In genomic region chr5:73631500-73631899, GRCh38 we compare ENCODE assay signal across 22 cellular contexts. TPM values are rescaled to one million over a fixed set of nuclear protein-coding genes. Genes with fewer than 3 reads are reported as not detected.
"Had no signal": no experiment of that assay in that cellular context is flagged by ENCODE, and none has a peak within 500 bp of the region (broad histone marks: within the 10 kb centered on the region; RNA-seq: fewer than 3 reads in every experiment).

No MANE protein-coding gene starts in this region.

- H3K9me3 ChIP-seq: colonic mucosa, lower lobe of right lung, psoas muscle, suprapubic skin, tibial artery had no signal

- ATAC-seq: activated CD4-positive, alpha-beta T cell treated with anti-CD3 and anti-CD28 coated beads for 36 hours; activated CD8-positive, alpha-beta memory T cell treated with anti-CD3 and anti-CD28 coated beads, Interleukin-2, amount 10 ng/mL, durations not matched to agents 7 days and 5 days; activated CD8-positive, alpha-beta T cell treated with anti-CD3 and anti-CD28 coated beads, Interleukin-2, amount 10 ng/mL, durations not matched to agents 7 days and 5 days; activated naive CD4-positive, alpha-beta T cell treated with anti-CD3 and anti-CD28 coated beads, Interleukin-2, amount 50 U/mL, for 72 hours; left lobe of liver; lower lobe of right lung; naive thymus-derived CD8-positive, alpha-beta T cell; psoas muscle had no signal

- DNase-seq: activated B cell treated with CpG ODN at 0.5 μM for 24 hours; activated CD4-positive, alpha-beta T cell treated with anti-CD3 and anti-CD28 coated beads for 36 hours; activated CD8-positive, alpha-beta memory T cell treated with anti-CD3 and anti-CD28 coated beads, Interleukin-2, amount 10 ng/mL, durations not matched to agents 7 days and 5 days; activated CD8-positive, alpha-beta T cell treated with anti-CD3 and anti-CD28 coated beads, Interleukin-2, amount 10 ng/mL, durations not matched to agents 7 days and 5 days; activated naive CD4-positive, alpha-beta T cell; activated T-cell treated with anti-CD3 and anti-CD28 coated beads, Interleukin-2, amount 50 U/mL, for 48 hours; colonic mucosa; effector CD8-positive, alpha-beta T cell; kidney glomerular epithelial cell; lower lobe of right lung; mesenchymal stem cell; naive thymus-derived CD8-positive, alpha-beta T cell; nucleus accumbens; psoas muscle; stimulated activated CD4-positive, alpha-beta T cell treated with anti-CD3 and anti-CD28 coated beads, Interleukin-15, amount 100 ng/mL, for 24 hours; stimulated activated CD4-positive, alpha-beta T cell treated with anti-CD3 and anti-CD28 coated beads, Interleukin-2, amount 100 ng/mL, for 24 hours; stimulated activated naive CD4-positive, alpha-beta T cell; tibial artery had no signal

- H3K4me1 ChIP-seq: colonic mucosa, parathyroid adenoma, psoas muscle had no signal

- H3K4me3 ChIP-seq: colonic mucosa, lower lobe of right lung, psoas muscle, suprapubic skin, tibial artery had no signal

- H3K27ac ChIP-seq: colonic mucosa, lower lobe of right lung, parathyroid adenoma, psoas muscle, suprapubic skin, tibial artery had no signal

- H3K9ac ChIP-seq: parathyroid adenoma had no signal

- H3K27me3 ChIP-seq: colonic mucosa, suprapubic skin, tibial artery had no signal

- H3K36me3 ChIP-seq: colonic mucosa, lower lobe of right lung, suprapubic skin, tibial artery had no signal

RNA-seq across cellular contexts. Expression of gene ARHGEF28, which starts 5.5 kb away (rescaled TPM):
- total RNA-seq: activated B cell treated with CpG ODN at 0.5 μM for 24 hours; activated CD8-positive, alpha-beta memory T cell treated with anti-CD3 and anti-CD28 coated beads, Interleukin-2, amount 10 ng/mL, durations not matched to agents 7 days and 5 days; activated CD8-positive, alpha-beta T cell treated with anti-CD3 and anti-CD28 coated beads, Interleukin-2, amount 10 ng/mL, durations not matched to agents 7 days and 5 days had no signal
